ENCODE assay signal across 8 cellular contexts in the genomic region with DNA sequence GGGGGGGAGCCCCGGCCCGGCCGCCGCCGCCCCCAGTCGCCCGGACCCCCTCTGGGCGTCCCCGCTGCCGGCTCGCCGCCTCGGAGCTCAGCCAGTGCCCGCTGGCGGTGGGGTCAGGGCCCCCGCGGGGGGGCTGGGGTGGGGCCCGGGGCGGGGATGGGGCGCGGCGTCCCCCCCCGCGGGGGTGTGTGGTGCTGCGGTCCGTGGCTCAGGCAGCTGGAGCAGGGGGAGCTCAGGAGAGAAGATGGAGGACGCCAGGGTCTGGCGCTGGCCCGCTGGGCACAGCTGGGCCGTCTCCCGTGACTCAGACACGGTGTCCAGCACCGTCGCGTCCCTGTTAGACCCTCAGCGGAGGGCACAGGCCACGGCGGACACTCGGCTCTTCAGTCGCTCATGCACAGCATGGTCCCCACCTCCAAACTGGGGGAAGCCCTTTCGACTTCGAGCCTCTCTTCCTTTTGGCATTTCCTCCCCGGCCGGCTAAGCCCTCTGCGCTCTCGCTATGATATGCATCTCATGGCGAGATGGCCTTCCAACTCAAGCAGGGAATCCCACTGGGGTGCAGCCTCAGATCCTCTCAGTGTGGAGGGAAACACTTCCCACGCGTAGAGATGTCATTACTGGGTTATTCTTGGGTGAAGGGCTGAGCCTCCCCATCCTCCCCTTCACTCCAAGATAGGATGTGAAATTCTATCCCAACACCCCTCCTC. TPM values are rescaled to one million over a fixed set of nuclear protein-coding genes. Genes with fewer than 3 reads are reported as not detected.
DNase-seq lines count a peak whose midpoint lies in the region; ATAC-seq and TF ChIP-seq lines count a peak whose summit lies in the region.

No MANE protein-coding gene starts in this region.

- ATAC-seq in CD4-positive, CD25-positive, alpha-beta regulatory T cell (ENCODE audit: low read depth in 2 of 2), result peak; percentile 80 to 82
- peak; percentile 72 for ATAC-seq in HG03196 (IDR thresholded peaks at IDR 0.05; ENCODE audit: unreplicated experiment)
- ATAC-seq in naive thymus-derived CD4-positive, alpha-beta T cell, result peak; percentile 85

- peak in 2 of 3 donors; percentile 76 to 81 for DNase-seq in CD4-positive, CD25-positive, alpha-beta regulatory T cell
- DNase-seq in NCI-H748 treated with DMSO at 0.1 percent for 48 hours (lab: John Stamatoyannopoulos, UW), result peak; percentile 52
- DNase-seq in activated T-cell treated with anti-CD3 and anti-CD28 coated beads for 4 hours, result peak; percentile 41
- DNase-seq in fibroblast of mammary gland (ENCODE audit: low read depth), result peak; percentile 60
- peak; percentile 58 to 85 (median 73) for DNase-seq in naive thymus-derived CD4-positive, alpha-beta T cell

- H3K27ac ChIP-seq in CD4-positive, CD25-positive, alpha-beta regulatory T cell (ENCODE audit: insufficient read depth, low read length, poor library complexity, severe bottlenecking), result peak overlapping the region; percentile 80
- H3K27ac ChIP-seq in naive thymus-derived CD4-positive, alpha-beta T cell (ENCODE audit: low read depth, low read length), result peak overlapping the region; percentile 87
- H3K27ac ChIP-seq in thymus (ENCODE audit: low read depth), result peak overlapping the region; percentile 91

- H3K4me1 ChIP-seq in CD4-positive, CD25-positive, alpha-beta regulatory T cell (ENCODE audit: control insufficient read depth, insufficient read depth, low read length, poor library complexity, severe bottlenecking), result peaks cover 46% of the 10 kb centered on the region
- peaks cover 38 to 41% of the 10 kb centered on the region in 2 donors for H3K4me1 ChIP-seq in naive thymus-derived CD4-positive, alpha-beta T cell (ENCODE audit: control insufficient read depth in 2 of 2, insufficient read depth in 2 of 2, low read length in 2 of 2)
- H3K4me1 ChIP-seq in thymus (ENCODE audit: control insufficient read depth, insufficient read depth, low read length), result peaks cover 18% of the 10 kb centered on the region

- no peaks in the 10 kb centered on the region for H3K27me3 ChIP-seq in CD4-positive, CD25-positive, alpha-beta regulatory T cell (ENCODE audit: control insufficient read depth, insufficient read depth, low read length)
- H3K27me3 ChIP-seq in naive thymus-derived CD4-positive, alpha-beta T cell (ENCODE audit: control insufficient read depth in 2 of 2, insufficient read depth in 2 of 2, low read length in 2 of 2), result no peaks in the 10 kb centered on the region
- H3K27me3 ChIP-seq in thymus (ENCODE audit: control insufficient read depth, insufficient read depth), result no peaks in the 10 kb centered on the region

- H3K27ac Mint-ChIP-seq in CD4-positive, CD25-positive, alpha-beta regulatory T cell, result peak overlapping the region; percentile 91 to 99 (median 95)
- H3K27ac Mint-ChIP-seq in naive thymus-derived CD4-positive, alpha-beta T cell, result peak overlapping the region; percentile 90 to 97 (median 95)

- peaks cover 26 to 61% (median 49%) of the 10 kb centered on the region in 4 donors for H3K4me1 Mint-ChIP-seq in CD4-positive, CD25-positive, alpha-beta regulatory T cell
- peaks cover 40 to 81% (median 72%) of the 10 kb centered on the region in 7 donors for H3K4me1 Mint-ChIP-seq in naive thymus-derived CD4-positive, alpha-beta T cell

- peak overlapping the region; percentile 76 for H3K4me3 ChIP-seq in CD4-positive, CD25-positive, alpha-beta regulatory T cell (ENCODE audit: low read depth, low read length)
- H3K4me3 ChIP-seq in fibroblast of mammary gland (ENCODE audit: control insufficient read depth, low read depth, low read length), result peak overlapping the region; percentile 63
- peak overlapping the region; percentile 94 for H3K4me3 ChIP-seq in naive thymus-derived CD4-positive, alpha-beta T cell (ENCODE audit: low read length)
- H3K4me3 ChIP-seq in thymus (ENCODE audit: low read length), result peak overlapping the region; percentile 95

- H3K27me3 Mint-ChIP-seq in CD4-positive, CD25-positive, alpha-beta regulatory T cell, result no peaks in the 10 kb centered on the region
- no peaks in the 10 kb centered on the region for H3K27me3 Mint-ChIP-seq in naive thymus-derived CD4-positive, alpha-beta T cell

- CTCF ChIA-PET in naive thymus-derived CD4-positive, alpha-beta T cell (lab: Charles Lee), result interaction anchor here (4.6 kb wide), 1 partner anchor 12 kb away, joined by 45 read pairs; no protein-coding TSS in a partner anchor

- POLR2A ChIA-PET in naive thymus-derived CD4-positive, alpha-beta T cell (lab: Charles Lee), result interaction anchor here (0.5 to 11.2 kb wide), 8 partner anchors 10 to 168 kb away, joined by 3 to 113 read pairs (median 12); a partner anchor contains a TSS

- peaks cover 2% of the 10 kb centered on the region for H3K36me3 ChIP-seq in CD4-positive, CD25-positive, alpha-beta regulatory T cell (ENCODE audit: control insufficient read depth, insufficient read depth, low read length)
- H3K36me3 ChIP-seq in naive thymus-derived CD4-positive, alpha-beta T cell (ENCODE audit: control insufficient read depth in 2 of 3, insufficient read depth in 3 of 3, low read length in 3 of 3), result peaks cover 0 to 12% (median 0%) of the 10 kb centered on the region in 3 experiments
- no peaks in the 10 kb centered on the region for H3K36me3 ChIP-seq in thymus (ENCODE audit: control insufficient read depth, insufficient read depth)

- peaks cover 3% of the 10 kb centered on the region for H3K36me3 Mint-ChIP-seq in CD4-positive, CD25-positive, alpha-beta regulatory T cell
- peaks cover 0 to 7% (median 1%) of the 10 kb centered on the region in 5 donors for H3K36me3 Mint-ChIP-seq in naive thymus-derived CD4-positive, alpha-beta T cell

- H3K9me3 ChIP-seq in CD4-positive, CD25-positive, alpha-beta regulatory T cell (ENCODE audit: control insufficient read depth in 2 of 2, low read length in 2 of 2), result no peaks in the 10 kb centered on the region
- H3K9me3 ChIP-seq in naive thymus-derived CD4-positive, alpha-beta T cell (ENCODE audit: control insufficient read depth in 2 of 3, low read length in 3 of 3), result no peaks in the 10 kb centered on the region
- H3K9me3 ChIP-seq in thymus (ENCODE audit: control insufficient read depth), result no peaks in the 10 kb centered on the region

- no peak for TF ChIP-seq CTCF in fibroblast of mammary gland (conservative IDR thresholded peaks at IDR 0.05; ENCODE audit: control insufficient read depth, insufficient read depth, low read depth, low read length)

- peak overlapping the region; percentile 94 to 98 (median 96) for H3K4me3 Mint-ChIP-seq in CD4-positive, CD25-positive, alpha-beta regulatory T cell
- peak overlapping the region; percentile 92 to 96 (median 95) for H3K4me3 Mint-ChIP-seq in naive thymus-derived CD4-positive, alpha-beta T cell

- WGBS in thymus, result 1% methylated on average over 49 of the region's 49 CpGs

- H3K9me3 Mint-ChIP-seq in CD4-positive, CD25-positive, alpha-beta regulatory T cell, result peaks cover 0 to 2% (median 0%) of the 10 kb centered on the region in 7 donors
- peaks cover 0 to 3% (median 0%) of the 10 kb centered on the region in 11 donors for H3K9me3 Mint-ChIP-seq in naive thymus-derived CD4-positive, alpha-beta T cell

- peak; percentile 87 for TF ChIP-seq POLR2A in GM19193 (IDR thresholded peaks at IDR 0.05; ENCODE audit: extremely low read depth, insufficient read depth, insufficient read length)

- intact Hi-C loops in naive thymus-derived CD4-positive, alpha-beta T cell (cut with micrococcal nuclease), result loop anchor here (1.0 to 5.0 kb wide), 5 partner anchors 10 to 1076 kb away; a partner anchor contains a TSS

RNA-seq across cellular contexts. Expression of a gene that starts 0.4 kb away (rescaled TPM):
- 50.9 TPM for total RNA-seq in CD4-positive, CD25-positive, alpha-beta regulatory T cell
- 10 to 100 TPM; 44.6 to 51.3 (median 48.1) TPM for polyA plus RNA-seq in CD4-positive, CD25-positive, alpha-beta regulatory T cell
- total RNA-seq in naive thymus-derived CD4-positive, alpha-beta T cell, result 10 to 100 TPM; 43.2 to 81.9 (median 46.3) TPM
- 10 to 100 TPM; 47.6 to 51.2 TPM for polyA plus RNA-seq in naive thymus-derived CD4-positive, alpha-beta T cell
- 31.8 TPM for polyA plus RNA-seq in thymus

RNA-seq across cellular contexts. Expression of a gene that starts 18.6 kb away (rescaled TPM):
- total RNA-seq in CD4-positive, CD25-positive, alpha-beta regulatory T cell, result 114 TPM
- polyA plus RNA-seq in CD4-positive, CD25-positive, alpha-beta regulatory T cell, result 10 to 100 TPM; 46.1 to 51.9 (median 49.7) TPM
- total RNA-seq in naive thymus-derived CD4-positive, alpha-beta T cell, result 100 to 1,000 TPM; 115 to 362 (median 249) TPM
- 10 to 100 TPM; 48.7 to 49.3 TPM for polyA plus RNA-seq in naive thymus-derived CD4-positive, alpha-beta T cell
- 104 TPM for polyA plus RNA-seq in thymus

RNA-seq across cellular contexts. Expression of a gene that starts 33.2 kb away (rescaled TPM):
- not detected for total RNA-seq in CD4-positive, CD25-positive, alpha-beta regulatory T cell
- not detected for polyA plus RNA-seq in CD4-positive, CD25-positive, alpha-beta regulatory T cell
- total RNA-seq in naive thymus-derived CD4-positive, alpha-beta T cell, result 1 to 10 TPM in 3 of 5 experiments, under 1 TPM in 2; 0.10 to 7.7 (median 1.0) TPM
- polyA plus RNA-seq in naive thymus-derived CD4-positive, alpha-beta T cell, result not detected
- 19.3 TPM for polyA plus RNA-seq in thymus

Comparison
In these comparisons a context has a peak if more than half of its experiments do, and no peak if none do; other contexts are left out.
1. Peak in every context shown above with its lines: DNase-seq, ATAC-seq, H3K4me3 ChIP-seq and H3K27ac ChIP-seq.
2. RNA of a gene that starts 33.2 kb away (polyA plus RNA-seq): 19.3 TPM in thymus (single experiment); not detected in naive thymus-derived CD4-positive, alpha-beta T cell and not detected in CD4-positive, CD25-positive, alpha-beta regulatory T cell; every median in the first group is over 10 times any median in the second.